Comparison of ENCODE assay signal across 31 cellular contexts in the genomic region with DNA sequence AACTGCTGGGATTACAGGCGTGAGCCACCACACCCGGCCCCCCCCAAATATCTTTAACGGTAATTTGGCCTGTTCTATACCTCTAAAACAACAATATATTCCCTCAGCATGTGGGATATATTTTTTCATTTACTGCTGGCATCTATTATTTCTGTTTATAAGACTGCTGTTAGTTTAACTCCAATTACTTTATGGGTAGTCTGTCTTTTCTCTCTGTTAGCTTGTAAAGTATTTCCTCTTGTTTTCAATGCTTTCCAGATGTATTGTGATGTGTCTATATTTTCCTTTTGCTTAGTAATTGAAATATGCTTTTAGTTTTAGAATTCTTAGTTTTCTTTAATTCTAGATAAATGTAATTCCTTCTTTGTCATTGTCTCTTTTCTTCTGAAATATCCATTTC.
"Had no signal": no experiment of that assay in that cellular context is flagged by ENCODE, and none has a peak within 500 bp of the region (broad histone marks: within the 10 kb centered on the region; RNA-seq: fewer than 3 reads in every experiment).

No MANE protein-coding gene starts in this region.

- ATAC-seq: activated CD8-positive, alpha-beta T cell treated with anti-CD3 and anti-CD28 coated beads for 36 hours; activated T-cell treated with anti-CD3 and anti-CD28 coated beads, Interleukin-2, amount 50 U/mL, for 72 hours; activated T-helper 17 cell treated with anti-CD3 and anti-CD28 coated beads, Interleukin-2, amount 50 U/mL, for 72 hours; PC-3 had no signal

- H3K9me3 ChIP-seq: ascending aorta, MG63, Peyer's patch had no signal

- DNase-seq: activated CD4-positive, alpha-beta T cell treated with anti-CD3 and anti-CD28 coated beads, Interleukin-2, amount 10 ng/mL, durations not matched to agents 24 days and 14 days; activated CD4-positive, alpha-beta T cell treated with anti-CD3 and anti-CD28 coated beads, Interleukin-2, amount 50 U/mL, for 4 hours; activated CD8-positive, alpha-beta T cell treated with anti-CD3 and anti-CD28 coated beads for 36 hours; activated effector memory CD4-positive, alpha-beta T cell treated with anti-CD3 and anti-CD28 coated beads, Interleukin-2, amount 50 U/mL, for 16 hours; activated naive CD4-positive, alpha-beta T cell; activated naive CD4-positive, alpha-beta T cell treated with anti-CD3 and anti-CD28 coated beads, Interleukin-2, amount 50 U/mL, for 16 hours; activated naive CD8-positive, alpha-beta T cell treated with anti-CD3 and anti-CD28 coated beads for 36 hours; activated T-cell treated with anti-CD3 and anti-CD28 coated beads, Interleukin-2, amount 50 U/mL, for 1 hour; activated T-cell treated with anti-CD3 and anti-CD28 coated beads, Interleukin-2, amount 50 U/mL, for 72 hours; amygdala; Kasumi-1; KBM-7; MG63; NCI-H1048; NCI-H1105 treated with DMSO at 0.1 percent for 48 hours; NCI-H1436; NCI-H1694; NCI-H1930; NCI-H2081 treated with DMSO at 0.1 percent for 48 hours; NCI-H226; NCI-H446 treated with DMSO at 0.1 percent for 48 hours; NCI-H524; NCI-H748 treated with DMSO at 0.1 percent for 48 hours; NK-92 treated with Interleukin-12 subunit alpha and Interleukin-12 subunit beta, amount 100 ng/mL, for 24 hours; PC-3; Peyer's patch; RPMI8226; SHP77 treated with DMSO at 0.1 percent for 48 hours had no signal

- H3K27ac ChIP-seq: ascending aorta, cardiac muscle cell, Peyer's patch had no signal

- H3K4me3 Mint-ChIP-seq: activated CD4-positive, alpha-beta T cell treated with anti-CD3 and anti-CD28 coated beads, Interleukin-2, amount 10 ng/mL, durations not matched to agents 24 days and 14 days; activated CD8-positive, alpha-beta T cell treated with anti-CD3 and anti-CD28 coated beads for 36 hours; activated naive CD8-positive, alpha-beta T cell treated with anti-CD3 and anti-CD28 coated beads for 36 hours; activated T-cell treated with anti-CD3 and anti-CD28 coated beads, Interleukin-2, amount 50 U/mL, for 72 hours; activated T-helper 17 cell treated with anti-CD3 and anti-CD28 coated beads, Interleukin-2, amount 50 U/mL, for 72 hours had no signal

- H3K4me1 Mint-ChIP-seq: activated CD4-positive, alpha-beta T cell treated with anti-CD3 and anti-CD28 coated beads, Interleukin-2, amount 10 ng/mL, durations not matched to agents 24 days and 14 days; activated T-helper 17 cell treated with anti-CD3 and anti-CD28 coated beads, Interleukin-2, amount 50 U/mL, for 72 hours had no signal

- H3K4me3 ChIP-seq: ascending aorta, cardiac muscle cell, MG63, Peyer's patch had no signal

- H3K36me3 Mint-ChIP-seq: activated naive CD8-positive, alpha-beta T cell treated with anti-CD3 and anti-CD28 coated beads for 36 hours had no signal

- H3K4me1 ChIP-seq: ascending aorta, Peyer's patch had no signal

- H3K27ac Mint-ChIP-seq: activated CD4-positive, alpha-beta T cell treated with anti-CD3 and anti-CD28 coated beads, Interleukin-2, amount 10 ng/mL, durations not matched to agents 24 days and 14 days; activated CD8-positive, alpha-beta T cell treated with anti-CD3 and anti-CD28 coated beads for 36 hours; activated naive CD8-positive, alpha-beta T cell treated with anti-CD3 and anti-CD28 coated beads for 36 hours; activated T-cell treated with anti-CD3 and anti-CD28 coated beads, Interleukin-2, amount 50 U/mL, for 72 hours; activated T-helper 17 cell treated with anti-CD3 and anti-CD28 coated beads, Interleukin-2, amount 50 U/mL, for 72 hours had no signal

- H3K27me3 ChIP-seq: ascending aorta, cardiac muscle cell, MG63, Peyer's patch had no signal

- H3K27me3 Mint-ChIP-seq: activated CD4-positive, alpha-beta T cell treated with anti-CD3 and anti-CD28 coated beads, Interleukin-2, amount 10 ng/mL, durations not matched to agents 24 days and 14 days; activated naive CD8-positive, alpha-beta T cell treated with anti-CD3 and anti-CD28 coated beads for 36 hours; activated T-helper 17 cell treated with anti-CD3 and anti-CD28 coated beads, Interleukin-2, amount 50 U/mL, for 72 hours had no signal

- H3K9me3 Mint-ChIP-seq: activated CD4-positive, alpha-beta T cell treated with anti-CD3 and anti-CD28 coated beads, Interleukin-2, amount 10 ng/mL, durations not matched to agents 24 days and 14 days; activated CD8-positive, alpha-beta T cell treated with anti-CD3 and anti-CD28 coated beads for 36 hours; activated T-helper 17 cell treated with anti-CD3 and anti-CD28 coated beads, Interleukin-2, amount 50 U/mL, for 72 hours had no signal

- H3K36me3 ChIP-seq: ascending aorta, cardiac muscle cell, MG63, Peyer's patch had no signal
